1 cellular context compared by ENCODE assay signal in genomic region chr7:108234981-108235450, GRCh38.
TF ChIP-seq lines count a peak whose summit lies in the region.

No MANE protein-coding gene starts in this region.

TF ChIP-seq in K562, 482 proteins besides CTCF, POLR2A, EP300 and RAD21 (continued from another document):
- TF ChIP-seq RCOR1 (IDR thresholded peaks at IDR 0.05; ENCODE audit: borderline replicate concordance in 1 of 2, low read depth in 2 of 2, low read length in 2 of 2) (peak in 1 of 2 experiments; percentile 82; a peak in 2 of 4 replicates), CLOCK (CRISPR knock-in tag; IDR thresholded peaks at IDR 0.05; ENCODE audit: borderline replicate concordance) (no peak), DEAF1 (CRISPR knock-in tag; IDR thresholded peaks at IDR 0.05) (no peak), DPF2 (IDR thresholded peaks at IDR 0.05) (peak; percentile 86), ZEB2 (IDR thresholded peaks at IDR 0.05) (peak; percentile 84), LCOR (CRISPR knock-in tag; IDR thresholded peaks at IDR 0.05) (peak; percentile 55; the same call in 1 of the 2 replicates), DNMT1 (IDR thresholded peaks at IDR 0.05) (peak; percentile 68; the same call in 1 of the 2 replicates), RBM15 (IDR thresholded peaks at IDR 0.05; ENCODE audit: insufficient read depth, low read length) (no peak), NFIC (IDR thresholded peaks at IDR 0.05) (peak; percentile 17; the same call in 1 of the 2 replicates), PKNOX1 (IDR thresholded peaks at IDR 0.05) (peak; percentile 72), CTBP1 (IDR thresholded peaks at IDR 0.05; ENCODE audit: borderline replicate concordance) (peak; percentile 88), NCOA1 (IDR thresholded peaks at IDR 0.05; ENCODE audit: low read depth) (0 out of 2 replicates have a peak, but pooled peaks have one; percentile 32), RFX1 (IDR thresholded peaks at IDR 0.05) (0 out of 2 replicates have a peak, but pooled peaks have one; percentile 4), ZNF586 (CRISPR knock-in tag; conservative IDR thresholded peaks at IDR 0.05) (no peak), ZBTB9 (CRISPR knock-in tag; IDR thresholded peaks at IDR 0.05) (no peak), BACH1 (tag; IDR thresholded peaks at IDR 0.05) (0 out of 2 replicates have a peak, but pooled peaks have one; percentile 22), TCF3 (CRISPR knock-in tag; IDR thresholded peaks at IDR 0.05) (peak; percentile 40), ZNF197 (CRISPR knock-in tag; IDR thresholded peaks at IDR 0.05; ENCODE audit: low read depth) (peak; percentile 81), FOXJ2 (tag; IDR thresholded peaks at IDR 0.05) (peak; percentile 73; the same call in 1 of the 2 replicates), ATF3 (IDR thresholded peaks at IDR 0.05) (peak; percentile 36; the same call in 1 of the 2 replicates), ATF3 (CRISPR knock-in tag; conservative IDR thresholded peaks at IDR 0.05) (no peak), CBFB (CRISPR knock-in tag; IDR thresholded peaks at IDR 0.05) (no peak), GATAD2B (IDR thresholded peaks at IDR 0.05; ENCODE audit: borderline replicate concordance) (peak; percentile 73), KDM5B (IDR thresholded peaks at IDR 0.05; ENCODE audit: insufficient replicate concordance, low read depth, low read length) (no peak), XRCC4 (IDR thresholded peaks at IDR 0.05; ENCODE audit: extremely low read depth, insufficient read depth, insufficient read length) (no peak), PCBP1 (IDR thresholded peaks at IDR 0.05; ENCODE audit: low read depth, low read length, poor library complexity, severe bottlenecking) (no peak), POLR2H (tag; IDR thresholded peaks at IDR 0.05; ENCODE audit: low read depth) (peak; percentile 75), ELF2 (CRISPR knock-in tag; IDR thresholded peaks at IDR 0.05) (no peak), CTCFL (IDR thresholded peaks at IDR 0.05; ENCODE audit: borderline replicate concordance, insufficient read depth, low read depth, low read length, poor library complexity, severe bottlenecking) (no peak), JUND (IDR thresholded peaks at IDR 0.05; ENCODE audit: borderline replicate concordance, low read depth, low read length) (peak; percentile 36; the same call in 1 of the 2 replicates), JUND (tag; IDR thresholded peaks at IDR 0.05; ENCODE audit: borderline replicate concordance, low read depth, low read length) (no peak), HDAC3 (IDR thresholded peaks at IDR 0.05; ENCODE audit: borderline replicate concordance, partially characterized antibody) (peak; percentile 12), ZNF695 (CRISPR knock-in tag; IDR thresholded peaks at IDR 0.05) (no peak), CBFA2T3 (IDR thresholded peaks at IDR 0.05) (peak; percentile 65; the same call in 1 of the 2 replicates)
